Comparison of ENCODE assay signal across 1 cellular context in the genomic region with DNA sequence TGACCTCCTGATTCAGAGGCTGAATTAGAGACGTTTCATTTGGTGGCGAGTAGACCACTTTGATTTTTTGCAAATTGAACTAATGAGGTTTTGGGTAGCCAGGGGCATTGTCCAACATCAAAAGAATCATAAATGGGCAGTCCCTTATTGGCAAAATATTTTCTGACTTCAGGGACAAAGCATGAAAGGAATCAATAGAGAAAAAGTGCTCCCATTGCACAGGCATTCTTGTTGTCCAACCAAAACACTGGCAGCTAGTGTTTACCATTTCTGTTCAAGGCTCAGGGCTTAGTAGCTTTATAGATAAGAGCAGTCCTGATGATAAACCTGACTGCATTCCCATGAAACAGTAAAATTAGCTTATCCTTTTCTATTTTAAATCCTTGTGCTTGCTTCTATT.
TF ChIP-seq lines count a peak whose summit lies in the region.

No MANE protein-coding gene starts in this region.

TF ChIP-seq in HepG2, 621 proteins besides CTCF, POLR2A, EP300 and RAD21 (continued from another document and continues in another):
- TF ChIP-seq ZNF510 (CRISPR knock-in tag; IDR thresholded peaks at IDR 0.05; ENCODE audit: low read depth) (0 out of 2 replicates have a peak, but pooled peaks have one; percentile 50), ZFP36L2 (CRISPR knock-in tag; IDR thresholded peaks at IDR 0.05) (no peak), SRSF1 (optimal IDR thresholded peaks at IDR 0.05; ENCODE audit: low read depth, low read length) (no peak), ZFP36L1 (CRISPR knock-in tag; IDR thresholded peaks at IDR 0.05) (no peak), SMARCE1 (IDR thresholded peaks at IDR 0.05; ENCODE audit: borderline replicate concordance) (no peak), PLRG1 (conservative IDR thresholded peaks at IDR 0.05) (no peak), ZNF446 (CRISPR knock-in tag; IDR thresholded peaks at IDR 0.05) (no peak), ZMAT3 (CRISPR knock-in tag; conservative IDR thresholded peaks at IDR 0.05) (no peak), GATAD1 (CRISPR knock-in tag; IDR thresholded peaks at IDR 0.05) (no peak), SMAD3 (CRISPR knock-in tag; IDR thresholded peaks at IDR 0.05) (no peak), ZIK1 (CRISPR knock-in tag; IDR thresholded peaks at IDR 0.05; ENCODE audit: borderline replicate concordance, low read depth) (no peak), XRCC5 (optimal IDR thresholded peaks at IDR 0.05; ENCODE audit: low read length) (no peak), ZNF570 (CRISPR knock-in tag; IDR thresholded peaks at IDR 0.05; ENCODE audit: borderline replicate concordance) (no peak), SRY (CRISPR knock-in tag; IDR thresholded peaks at IDR 0.05) (no peak), NPAS2 (CRISPR knock-in tag; IDR thresholded peaks at IDR 0.05; ENCODE audit: borderline replicate concordance) (no peak), MTA3 (CRISPR knock-in tag; IDR thresholded peaks at IDR 0.05) (no peak), POLR2AphosphoS2 (IDR thresholded peaks at IDR 0.05; ENCODE audit: low read depth, low read length) (no peak), SRSF4 (IDR thresholded peaks at IDR 0.05; ENCODE audit: low read depth, low read length, poor library complexity, severe bottlenecking) (no peak), NCOA5 (CRISPR knock-in tag; IDR thresholded peaks at IDR 0.05) (no peak), BHLHE40 (IDR thresholded peaks at IDR 0.05; ENCODE audit: low read length) (no peak)
- TF ChIP-seq, protein P1, sequence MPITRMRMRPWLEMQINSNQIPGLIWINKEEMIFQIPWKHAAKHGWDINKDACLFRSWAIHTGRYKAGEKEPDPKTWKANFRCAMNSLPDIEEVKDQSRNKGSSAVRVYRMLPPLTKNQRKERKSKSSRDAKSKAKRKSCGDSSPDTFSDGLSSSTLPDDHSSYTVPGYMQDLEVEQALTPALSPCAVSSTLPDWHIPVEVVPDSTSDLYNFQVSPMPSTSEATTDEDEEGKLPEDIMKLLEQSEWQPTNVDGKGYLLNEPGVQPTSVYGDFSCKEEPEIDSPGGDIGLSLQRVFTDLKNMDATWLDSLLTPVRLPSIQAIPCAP (CRISPR knock-in tag; IDR thresholded peaks at IDR 0.05; ENCODE audit: low read depth): no peak
- TF ChIP-seq, protein P2, sequence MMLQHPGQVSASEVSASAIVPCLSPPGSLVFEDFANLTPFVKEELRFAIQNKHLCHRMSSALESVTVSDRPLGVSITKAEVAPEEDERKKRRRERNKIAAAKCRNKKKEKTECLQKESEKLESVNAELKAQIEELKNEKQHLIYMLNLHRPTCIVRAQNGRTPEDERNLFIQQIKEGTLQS (CRISPR knock-in tag; IDR thresholded peaks at IDR 0.05): no peak
- TF ChIP-seq, protein P3, sequence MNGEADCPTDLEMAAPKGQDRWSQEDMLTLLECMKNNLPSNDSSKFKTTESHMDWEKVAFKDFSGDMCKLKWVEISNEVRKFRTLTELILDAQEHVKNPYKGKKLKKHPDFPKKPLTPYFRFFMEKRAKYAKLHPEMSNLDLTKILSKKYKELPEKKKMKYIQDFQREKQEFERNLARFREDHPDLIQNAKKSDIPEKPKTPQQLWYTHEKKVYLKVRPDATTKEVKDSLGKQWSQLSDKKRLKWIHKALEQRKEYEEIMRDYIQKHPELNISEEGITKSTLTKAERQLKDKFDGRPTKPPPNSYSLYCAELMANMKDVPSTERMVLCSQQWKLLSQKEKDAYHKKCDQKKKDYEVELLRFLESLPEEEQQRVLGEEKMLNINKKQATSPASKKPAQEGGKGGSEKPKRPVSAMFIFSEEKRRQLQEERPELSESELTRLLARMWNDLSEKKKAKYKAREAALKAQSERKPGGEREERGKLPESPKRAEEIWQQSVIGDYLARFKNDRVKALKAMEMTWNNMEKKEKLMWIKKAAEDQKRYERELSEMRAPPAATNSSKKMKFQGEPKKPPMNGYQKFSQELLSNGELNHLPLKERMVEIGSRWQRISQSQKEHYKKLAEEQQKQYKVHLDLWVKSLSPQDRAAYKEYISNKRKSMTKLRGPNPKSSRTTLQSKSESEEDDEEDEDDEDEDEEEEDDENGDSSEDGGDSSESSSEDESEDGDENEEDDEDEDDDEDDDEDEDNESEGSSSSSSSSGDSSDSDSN (CRISPR knock-in tag; IDR thresholded peaks at IDR 0.05): no peak
- TF ChIP-seq, protein P4, sequence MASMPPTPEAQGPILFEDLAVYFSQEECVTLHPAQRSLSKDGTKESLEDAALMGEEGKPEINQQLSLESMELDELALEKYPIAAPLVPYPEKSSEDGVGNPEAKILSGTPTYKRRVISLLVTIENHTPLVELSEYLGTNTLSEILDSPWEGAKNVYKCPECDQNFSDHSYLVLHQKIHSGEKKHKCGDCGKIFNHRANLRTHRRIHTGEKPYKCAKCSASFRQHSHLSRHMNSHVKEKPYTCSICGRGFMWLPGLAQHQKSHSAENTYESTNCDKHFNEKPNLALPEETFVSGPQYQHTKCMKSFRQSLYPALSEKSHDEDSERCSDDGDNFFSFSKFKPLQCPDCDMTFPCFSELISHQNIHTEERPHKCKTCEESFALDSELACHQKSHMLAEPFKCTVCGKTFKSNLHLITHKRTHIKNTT (CRISPR knock-in tag; IDR thresholded peaks at IDR 0.05): no peak
- TF ChIP-seq, protein P5, sequence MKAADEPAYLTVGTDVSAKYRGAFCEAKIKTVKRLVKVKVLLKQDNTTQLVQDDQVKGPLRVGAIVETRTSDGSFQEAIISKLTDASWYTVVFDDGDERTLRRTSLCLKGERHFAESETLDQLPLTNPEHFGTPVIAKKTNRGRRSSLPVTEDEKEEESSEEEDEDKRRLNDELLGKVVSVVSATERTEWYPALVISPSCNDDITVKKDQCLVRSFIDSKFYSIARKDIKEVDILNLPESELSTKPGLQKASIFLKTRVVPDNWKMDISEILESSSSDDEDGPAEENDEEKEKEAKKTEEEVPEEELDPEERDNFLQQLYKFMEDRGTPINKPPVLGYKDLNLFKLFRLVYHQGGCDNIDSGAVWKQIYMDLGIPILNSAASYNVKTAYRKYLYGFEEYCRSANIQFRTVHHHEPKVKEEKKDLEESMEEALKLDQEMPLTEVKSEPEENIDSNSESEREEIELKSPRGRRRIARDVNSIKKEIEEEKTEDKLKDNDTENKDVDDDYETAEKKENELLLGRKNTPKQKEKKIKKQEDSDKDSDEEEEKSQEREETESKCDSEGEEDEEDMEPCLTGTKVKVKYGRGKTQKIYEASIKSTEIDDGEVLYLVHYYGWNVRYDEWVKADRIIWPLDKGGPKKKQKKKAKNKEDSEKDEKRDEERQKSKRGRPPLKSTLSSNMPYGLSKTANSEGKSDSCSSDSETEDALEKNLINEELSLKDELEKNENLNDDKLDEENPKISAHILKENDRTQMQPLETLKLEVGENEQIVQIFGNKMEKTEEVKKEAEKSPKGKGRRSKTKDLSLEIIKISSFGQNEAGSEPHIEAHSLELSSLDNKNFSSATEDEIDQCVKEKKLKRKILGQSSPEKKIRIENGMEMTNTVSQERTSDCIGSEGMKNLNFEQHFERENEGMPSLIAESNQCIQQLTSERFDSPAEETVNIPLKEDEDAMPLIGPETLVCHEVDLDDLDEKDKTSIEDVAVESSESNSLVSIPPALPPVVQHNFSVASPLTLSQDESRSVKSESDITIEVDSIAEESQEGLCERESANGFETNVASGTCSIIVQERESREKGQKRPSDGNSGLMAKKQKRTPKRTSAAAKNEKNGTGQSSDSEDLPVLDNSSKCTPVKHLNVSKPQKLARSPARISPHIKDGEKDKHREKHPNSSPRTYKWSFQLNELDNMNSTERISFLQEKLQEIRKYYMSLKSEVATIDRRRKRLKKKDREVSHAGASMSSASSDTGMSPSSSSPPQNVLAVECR (CRISPR knock-in tag; IDR thresholded peaks at IDR 0.05; ENCODE audit: borderline replicate concordance): no peak; the same call in 1 of the 2 replicates
- TF ChIP-seq, protein P6, sequence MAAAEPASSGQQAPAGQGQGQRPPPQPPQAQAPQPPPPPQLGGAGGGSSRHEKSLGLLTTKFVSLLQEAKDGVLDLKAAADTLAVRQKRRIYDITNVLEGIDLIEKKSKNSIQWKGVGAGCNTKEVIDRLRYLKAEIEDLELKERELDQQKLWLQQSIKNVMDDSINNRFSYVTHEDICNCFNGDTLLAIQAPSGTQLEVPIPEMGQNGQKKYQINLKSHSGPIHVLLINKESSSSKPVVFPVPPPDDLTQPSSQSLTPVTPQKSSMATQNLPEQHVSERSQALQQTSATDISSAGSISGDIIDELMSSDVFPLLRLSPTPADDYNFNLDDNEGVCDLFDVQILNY (CRISPR knock-in tag; conservative IDR thresholded peaks at IDR 0.05): no peak
- TF ChIP-seq, protein P7, sequence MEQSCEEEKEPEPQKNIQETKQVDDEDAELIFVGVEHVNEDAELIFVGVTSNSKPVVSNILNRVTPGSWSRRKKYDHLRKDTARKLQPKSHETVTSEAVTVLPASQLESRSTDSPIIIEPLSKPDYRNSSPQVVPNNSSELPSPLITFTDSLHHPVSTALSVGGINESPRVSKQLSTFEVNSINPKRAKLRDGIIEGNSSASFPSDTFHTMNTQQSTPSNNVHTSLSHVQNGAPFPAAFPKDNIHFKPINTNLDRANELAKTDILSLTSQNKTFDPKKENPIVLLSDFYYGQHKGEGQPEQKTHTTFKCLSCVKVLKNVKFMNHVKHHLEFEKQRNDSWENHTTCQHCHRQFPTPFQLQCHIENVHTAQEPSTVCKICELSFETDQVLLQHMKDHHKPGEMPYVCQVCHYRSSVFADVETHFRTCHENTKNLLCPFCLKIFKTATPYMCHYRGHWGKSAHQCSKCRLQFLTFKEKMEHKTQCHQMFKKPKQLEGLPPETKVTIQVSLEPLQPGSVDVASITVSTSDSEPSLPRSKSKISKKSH (CRISPR knock-in tag; IDR thresholded peaks at IDR 0.05; ENCODE audit: borderline replicate concordance): no peak
- TF ChIP-seq, protein P8, sequence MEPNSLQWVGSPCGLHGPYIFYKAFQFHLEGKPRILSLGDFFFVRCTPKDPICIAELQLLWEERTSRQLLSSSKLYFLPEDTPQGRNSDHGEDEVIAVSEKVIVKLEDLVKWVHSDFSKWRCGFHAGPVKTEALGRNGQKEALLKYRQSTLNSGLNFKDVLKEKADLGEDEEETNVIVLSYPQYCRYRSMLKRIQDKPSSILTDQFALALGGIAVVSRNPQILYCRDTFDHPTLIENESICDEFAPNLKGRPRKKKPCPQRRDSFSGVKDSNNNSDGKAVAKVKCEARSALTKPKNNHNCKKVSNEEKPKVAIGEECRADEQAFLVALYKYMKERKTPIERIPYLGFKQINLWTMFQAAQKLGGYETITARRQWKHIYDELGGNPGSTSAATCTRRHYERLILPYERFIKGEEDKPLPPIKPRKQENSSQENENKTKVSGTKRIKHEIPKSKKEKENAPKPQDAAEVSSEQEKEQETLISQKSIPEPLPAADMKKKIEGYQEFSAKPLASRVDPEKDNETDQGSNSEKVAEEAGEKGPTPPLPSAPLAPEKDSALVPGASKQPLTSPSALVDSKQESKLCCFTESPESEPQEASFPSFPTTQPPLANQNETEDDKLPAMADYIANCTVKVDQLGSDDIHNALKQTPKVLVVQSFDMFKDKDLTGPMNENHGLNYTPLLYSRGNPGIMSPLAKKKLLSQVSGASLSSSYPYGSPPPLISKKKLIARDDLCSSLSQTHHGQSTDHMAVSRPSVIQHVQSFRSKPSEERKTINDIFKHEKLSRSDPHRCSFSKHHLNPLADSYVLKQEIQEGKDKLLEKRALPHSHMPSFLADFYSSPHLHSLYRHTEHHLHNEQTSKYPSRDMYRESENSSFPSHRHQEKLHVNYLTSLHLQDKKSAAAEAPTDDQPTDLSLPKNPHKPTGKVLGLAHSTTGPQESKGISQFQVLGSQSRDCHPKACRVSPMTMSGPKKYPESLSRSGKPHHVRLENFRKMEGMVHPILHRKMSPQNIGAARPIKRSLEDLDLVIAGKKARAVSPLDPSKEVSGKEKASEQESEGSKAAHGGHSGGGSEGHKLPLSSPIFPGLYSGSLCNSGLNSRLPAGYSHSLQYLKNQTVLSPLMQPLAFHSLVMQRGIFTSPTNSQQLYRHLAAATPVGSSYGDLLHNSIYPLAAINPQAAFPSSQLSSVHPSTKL (CRISPR knock-in tag; IDR thresholded peaks at IDR 0.05): peak; percentile 89
- TF ChIP-seq, protein P9, sequence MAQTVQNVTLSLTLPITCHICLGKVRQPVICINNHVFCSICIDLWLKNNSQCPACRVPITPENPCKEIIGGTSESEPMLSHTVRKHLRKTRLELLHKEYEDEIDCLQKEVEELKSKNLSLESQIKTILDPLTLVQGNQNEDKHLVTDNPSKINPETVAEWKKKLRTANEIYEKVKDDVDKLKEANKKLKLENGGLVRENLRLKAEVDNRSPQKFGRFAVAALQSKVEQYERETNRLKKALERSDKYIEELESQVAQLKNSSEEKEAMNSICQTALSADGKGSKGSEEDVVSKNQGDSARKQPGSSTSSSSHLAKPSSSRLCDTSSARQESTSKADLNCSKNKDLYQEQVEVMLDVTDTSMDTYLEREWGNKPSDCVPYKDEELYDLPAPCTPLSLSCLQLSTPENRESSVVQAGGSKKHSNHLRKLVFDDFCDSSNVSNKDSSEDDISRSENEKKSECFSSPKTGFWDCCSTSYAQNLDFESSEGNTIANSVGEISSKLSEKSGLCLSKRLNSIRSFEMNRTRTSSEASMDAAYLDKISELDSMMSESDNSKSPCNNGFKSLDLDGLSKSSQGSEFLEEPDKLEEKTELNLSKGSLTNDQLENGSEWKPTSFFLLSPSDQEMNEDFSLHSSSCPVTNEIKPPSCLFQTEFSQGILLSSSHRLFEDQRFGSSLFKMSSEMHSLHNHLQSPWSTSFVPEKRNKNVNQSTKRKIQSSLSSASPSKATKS (CRISPR knock-in tag; IDR thresholded peaks at IDR 0.05): no peak
- TF ChIP-seq, protein P10, sequence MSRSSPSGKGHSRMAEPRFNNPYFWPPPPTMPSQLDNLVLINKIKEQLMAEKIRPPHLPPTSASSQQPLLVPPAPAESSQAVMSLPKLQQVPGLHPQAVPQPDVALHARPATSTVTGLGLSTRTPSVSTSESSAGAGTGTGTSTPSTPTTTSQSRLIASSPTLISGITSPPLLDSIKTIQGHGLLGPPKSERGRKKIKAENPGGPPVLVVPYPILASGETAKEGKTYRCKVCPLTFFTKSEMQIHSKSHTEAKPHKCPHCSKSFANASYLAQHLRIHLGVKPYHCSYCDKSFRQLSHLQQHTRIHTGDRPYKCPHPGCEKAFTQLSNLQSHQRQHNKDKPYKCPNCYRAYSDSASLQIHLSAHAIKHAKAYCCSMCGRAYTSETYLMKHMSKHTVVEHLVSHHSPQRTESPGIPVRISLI (CRISPR knock-in tag; IDR thresholded peaks at IDR 0.05; ENCODE audit: borderline replicate concordance): peak; percentile 78; the same call in 1 of the 2 replicates
